9 cellular contexts compared by ENCODE assay signal in the genomic region with DNA sequence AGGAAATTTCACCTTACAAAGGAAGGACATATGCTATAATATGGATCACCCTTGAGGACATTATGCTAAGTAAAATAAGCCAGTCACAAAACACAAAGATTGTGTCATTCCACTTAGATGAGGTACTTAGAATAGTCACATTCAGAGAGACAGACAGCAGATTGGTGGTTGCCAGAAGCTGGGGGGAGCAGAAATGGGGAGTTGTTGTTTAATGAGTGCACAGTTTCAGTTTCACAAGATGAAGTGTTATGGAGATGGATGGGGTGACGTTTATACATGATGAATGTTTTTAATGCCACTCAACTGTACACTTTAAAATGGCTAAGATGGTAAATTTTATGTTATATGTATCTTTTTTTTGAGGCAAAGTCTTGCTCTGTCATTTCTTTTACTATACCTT. TPM values are rescaled to one million over a fixed set of nuclear protein-coding genes. Genes with fewer than 3 reads are reported as not detected.
A peak's percentile ranks its signal among the peaks of the same experiment; 100 is the strongest.
DNase-seq lines count a peak whose midpoint lies in the region; ATAC-seq and TF ChIP-seq lines count a peak whose summit lies in the region.
"Had no signal": no experiment of that assay in that cellular context is flagged by ENCODE, and none has a peak within 500 bp of the region (broad histone marks: within the 10 kb centered on the region; RNA-seq: fewer than 3 reads in every experiment).

No MANE protein-coding gene starts in this region.

- peaks cover 30% of the 10 kb centered on the region for H3K4me1 Mint-ChIP-seq in CD8-positive, alpha-beta T cell (ENCODE audit: low read depth)
- peaks cover 33% of the 10 kb centered on the region for H3K4me1 Mint-ChIP-seq in central memory CD8-positive, alpha-beta T cell

- H3K27ac Mint-ChIP-seq in CD8-positive, alpha-beta T cell = peak overlapping the region; percentile 2
- H3K27ac Mint-ChIP-seq in central memory CD8-positive, alpha-beta T cell (ENCODE audit: low read depth) = peak overlapping the region; percentile 35

- H3K4me3 ChIP-seq in CD8-positive, alpha-beta T cell (ENCODE audit: low read depth, low read length) = no peak overlapping the region
- no peak overlapping the region for H3K4me3 ChIP-seq in NB4 (ENCODE audit: low read depth, low read length)
- H3K4me3 ChIP-seq in sigmoid colon = no peak overlapping the region

- 14 to 22% methylated on average over 1 of the region's 1 CpG for WGBS in sigmoid colon, 2 donors

- H3K9me3 Mint-ChIP-seq in CD8-positive, alpha-beta T cell = peaks cover 5% of the 10 kb centered on the region
- H3K9me3 Mint-ChIP-seq in central memory CD8-positive, alpha-beta T cell = no peaks in the 10 kb centered on the region

- peak; percentile 99 for ATAC-seq in CD8-positive, alpha-beta T cell
- ATAC-seq in GM19351 (IDR thresholded peaks at IDR 0.05; ENCODE audit: unreplicated experiment) = peak; percentile 72
- peak; percentile 100 for ATAC-seq in central memory CD8-positive, alpha-beta T cell (replicated peaks; ENCODE audit: extremely low read depth, poor library complexity, severe bottlenecking)

- TF ChIP-seq POLR2A in NB4 (IDR thresholded peaks at IDR 0.05; ENCODE audit: extremely low read depth, insufficient read length) (no peak), sigmoid colon (IDR thresholded peaks at IDR 0.05) (no peak)

- H3K27me3 Mint-ChIP-seq in CD8-positive, alpha-beta T cell (ENCODE audit: low read depth) = no peaks in the 10 kb centered on the region
- H3K27me3 Mint-ChIP-seq in central memory CD8-positive, alpha-beta T cell = no peaks in the 10 kb centered on the region

- peaks cover 19% of the 10 kb centered on the region for H3K4me1 ChIP-seq in CD8-positive, alpha-beta T cell (ENCODE audit: insufficient read depth, low read length)
- peaks cover 0 to 33% (median 12%) of the 10 kb centered on the region in 4 donors for H3K4me1 ChIP-seq in sigmoid colon

- H3K27me3 ChIP-seq in CD8-positive, alpha-beta T cell (ENCODE audit: insufficient read depth, low read length) = no peaks in the 10 kb centered on the region
- no peaks in the 10 kb centered on the region for H3K27me3 ChIP-seq in sigmoid colon

- DNase-seq in CD8-positive, alpha-beta T cell = peak in 3 of 7 experiments; percentile 33 to 70 (median 51)
- DNase-seq in NB4 (ENCODE audit: low read depth) (peak; percentile 19), sigmoid colon (no peak), superior temporal gyrus (ENCODE audit: extremely low spot score) (no peak), DMS114 treated with DMSO at 0.1 percent for 48 hours (lab: John Stamatoyannopoulos, UW; ENCODE audit: unreplicated experiment) (no peak), NCI-H2081 treated with DMSO at 0.1 percent for 48 hours (lab: John Stamatoyannopoulos, UW) (no peak)
- peak; percentile 13 to 61 for DNase-seq in central memory CD8-positive, alpha-beta T cell (ENCODE audit: low spot score in 2 of 2)

- TF ChIP-seq CTCF in CD8-positive, alpha-beta T cell (IDR thresholded peaks at IDR 0.05) = no peak
- TF ChIP-seq CTCF in NB4 (IDR thresholded peaks at IDR 0.05; ENCODE audit: low read depth, low read length) = no peak
- TF ChIP-seq CTCF in sigmoid colon (IDR thresholded peaks at IDR 0.05) = no peak

- intact Hi-C loops in CD8-positive, alpha-beta T cell (cut with DNase I, micrococcal nuclease) = loop anchor here in 1 of 2 experiments (1.0 to 10.0 kb wide), 3 partner anchors 14 to 1858 kb away; no protein-coding TSS in a partner anchor
- intact Hi-C loops in sigmoid colon (cut with DNase I) = no loop called here

- CTCF ChIA-PET in CD8-positive, alpha-beta T cell (lab: Charles Lee) = no interaction called here

- H3K9me3 ChIP-seq in CD8-positive, alpha-beta T cell (ENCODE audit: low read length) = no peaks in the 10 kb centered on the region
- no peaks in the 10 kb centered on the region for H3K9me3 ChIP-seq in sigmoid colon

- POLR2A ChIA-PET in CD8-positive, alpha-beta T cell (lab: Charles Lee) = interaction anchor here (0.7 kb wide), 1 partner anchor 18 kb away, joined by 3 read pairs; no protein-coding TSS in a partner anchor

- H3K36me3 Mint-ChIP-seq in CD8-positive, alpha-beta T cell = peaks cover 5% of the 10 kb centered on the region
- peaks cover 4% of the 10 kb centered on the region for H3K36me3 Mint-ChIP-seq in central memory CD8-positive, alpha-beta T cell (ENCODE audit: insufficient read depth)

- H3K4me3 Mint-ChIP-seq in CD8-positive, alpha-beta T cell = no peak overlapping the region
- H3K4me3 Mint-ChIP-seq in central memory CD8-positive, alpha-beta T cell = peak overlapping the region; percentile 0

- H3K27ac ChIP-seq in CD8-positive, alpha-beta T cell (ENCODE audit: low read depth, low read length) = no peak overlapping the region
- H3K27ac ChIP-seq in sigmoid colon = peak overlapping the region in 2 of 4 donors; percentile 24 to 30
- H3K27ac ChIP-seq: RWPE1 had no signal

- H3K36me3 ChIP-seq in CD8-positive, alpha-beta T cell (ENCODE audit: insufficient read depth, low read length) = no peaks in the 10 kb centered on the region
- H3K36me3 ChIP-seq in sigmoid colon = no peaks in the 10 kb centered on the region

- TF ChIP-seq EP300 in sigmoid colon (IDR thresholded peaks at IDR 0.05) = no peak

RNA-seq across cellular contexts. Expression of gene SPON2, which starts 14.8 kb away (rescaled TPM):
- 10 to 100 TPM; 25.1 to 26.4 TPM for total RNA-seq in CD8-positive, alpha-beta T cell
- 100 to 1,000 TPM in 1 of 4 donors, 10 to 100 TPM in 3; 33.6 to 165 (median 79.8) TPM for total RNA-seq in sigmoid colon
- 10 to 100 TPM in 2 of 3 donors, 1 to 10 TPM in 1; 8.6 to 33.6 (median 25.2) TPM for polyA plus RNA-seq in sigmoid colon

Comparison
In these comparisons a context has a peak if more than half of its experiments do, and no peak if none do; other contexts are left out.
1. DNase-seq: peak in NB4 (single experiment) and central memory CD8-positive, alpha-beta T cell (2 of 2); none in sigmoid colon (single experiment), superior temporal gyrus (single experiment), DMS114 treated with DMSO at 0.1 percent for 48 hours (single experiment) and NCI-H2081 treated with DMSO at 0.1 percent for 48 hours (single experiment).
2. Peak in every context shown above with its lines, with median percentiles within 50 percentile points of each other: ATAC-seq.